Comparison of ENCODE assay signal across 15 cellular contexts in the genomic region with DNA sequence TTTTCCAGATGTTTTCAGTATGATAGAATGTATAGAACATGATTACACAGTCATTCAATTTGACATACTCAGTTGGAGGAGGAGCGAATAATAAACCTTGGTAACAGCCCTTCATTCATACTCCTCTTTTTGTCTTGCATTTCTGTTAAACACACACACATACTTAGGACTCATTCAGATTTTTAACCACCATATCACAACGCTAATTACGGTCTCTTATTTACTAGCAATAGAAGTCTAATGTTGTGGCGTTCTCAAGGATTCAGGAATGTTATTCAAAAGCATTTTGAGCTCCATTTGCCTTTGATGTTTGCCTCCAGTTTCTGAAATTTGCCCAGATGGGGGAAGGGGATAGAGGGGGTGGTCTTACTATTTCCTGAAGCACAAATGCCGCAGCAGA.
"Had no signal": no experiment of that assay in that cellular context is flagged by ENCODE, and none has a peak within 500 bp of the region (broad histone marks: within the 10 kb centered on the region; RNA-seq: fewer than 3 reads in every experiment).

No MANE protein-coding gene starts in this region.

- DNase-seq: activated CD4-positive, alpha-beta T cell treated with anti-CD3 and anti-CD28 coated beads, Interleukin-2, amount 10 ng/mL, durations not matched to agents 24 days and 14 days; activated CD8-positive, alpha-beta T cell treated with anti-CD3 and anti-CD28 coated beads for 36 hours; activated naive CD4-positive, alpha-beta T cell treated with Interleukin-2 at 50 U/mL for 16 hours; activated naive CD8-positive, alpha-beta T cell treated with anti-CD3 and anti-CD28 coated beads, Interleukin-2, amount 10 ng/mL, durations not matched to agents 7 days and 5 days; activated T-cell treated with anti-CD3 and anti-CD28 coated beads, Interleukin-2, amount 50 U/mL, for 1 hour; cerebellar nuclear complex; effector CD8-positive, alpha-beta T cell; left cardiac atrium; lower lobe of right lung; pancreas; stimulated activated naive B cell treated with anti-CD40 and anti-IgM and Interleukin-4, amounts not matched to agents 10 μg/mL and 1 μg/mL and 100 μg/mL, for 72 hours; T-helper 1 cell; T-helper 9 cell had no signal

- ATAC-seq: activated CD8-positive, alpha-beta T cell treated with anti-CD3 and anti-CD28 coated beads for 36 hours; left cardiac atrium; lower lobe of right lung; natural killer cell treated with Interleukin-12 subunit alpha and Interleukin-12 subunit beta and Interleukin-15 and Interleukin-18, amount 100 ng/mL, for 72 hours; pancreas; stimulated activated naive B cell treated with anti-CD40 and anti-IgM and Interleukin-4, amounts not matched to agents 10 μg/mL and 1 μg/mL and 100 μg/mL, for 72 hours had no signal

- H3K4me3 ChIP-seq: esophagus muscularis mucosa, lower lobe of right lung, pancreas had no signal

- H3K36me3 ChIP-seq: lower lobe of right lung, pancreas had no signal

- H3K27ac ChIP-seq: esophagus muscularis mucosa, lower lobe of right lung, pancreas had no signal

- H3K9me3 ChIP-seq: esophagus muscularis mucosa, lower lobe of right lung, pancreas had no signal

- H3K4me1 ChIP-seq: pancreas had no signal

- H3K27me3 ChIP-seq: esophagus muscularis mucosa, pancreas had no signal
